ENCODE assay signal across 9 cellular contexts in the genomic region with DNA sequence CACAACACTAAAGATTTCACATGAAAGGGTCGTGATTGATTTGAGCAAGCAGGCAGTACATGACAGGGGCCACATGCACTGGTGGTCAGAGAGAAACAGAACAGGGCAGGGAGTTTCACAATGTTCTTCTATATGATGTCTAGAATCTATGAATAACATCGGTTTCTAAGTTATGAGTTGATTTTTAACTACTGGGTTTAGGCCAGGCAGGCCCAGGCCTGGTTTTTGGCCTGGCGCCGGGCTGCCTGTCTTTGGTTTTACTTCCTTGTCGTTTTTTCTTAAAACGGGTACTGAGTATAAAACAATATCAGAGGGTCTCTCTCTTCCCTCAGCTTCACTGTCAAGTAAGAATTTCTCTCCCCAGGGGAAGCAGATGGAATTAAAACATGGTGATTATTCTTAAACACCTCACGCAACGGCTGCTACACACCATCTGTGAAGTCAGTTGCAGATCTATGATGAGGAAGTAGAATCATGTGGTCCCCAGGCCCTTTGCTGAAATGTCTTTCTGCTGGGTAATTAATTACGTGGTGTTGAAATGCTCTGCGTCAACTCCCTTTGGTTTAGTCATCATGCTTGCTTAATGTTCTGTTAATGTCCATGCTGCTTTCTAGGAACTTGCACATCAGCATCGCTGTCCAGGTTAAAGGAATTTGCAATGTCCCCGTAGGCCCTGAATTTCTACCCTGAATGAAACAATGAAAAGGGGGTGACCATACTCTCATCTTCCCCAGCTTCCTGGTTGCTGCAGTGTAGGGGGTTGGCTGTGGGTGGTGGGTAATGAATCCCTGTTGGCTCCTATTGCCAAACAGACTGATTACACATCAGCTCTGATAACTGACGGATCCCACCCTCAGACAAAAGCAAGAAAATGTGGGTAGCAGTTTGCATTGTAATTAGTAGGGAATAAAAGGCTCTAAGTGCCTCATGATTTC.
A peak's percentile ranks its signal among the peaks of the same experiment; 100 is the strongest.
DNase-seq lines count a peak whose midpoint lies in the region; ATAC-seq and TF ChIP-seq lines count a peak whose summit lies in the region.
"Had no signal": no experiment of that assay in that cellular context is flagged by ENCODE, and none has a peak within 500 bp of the region (broad histone marks: within the 10 kb centered on the region; RNA-seq: fewer than 3 reads in every experiment).

No MANE protein-coding gene starts in this region.

- ATAC-seq in HG02678 (IDR thresholded peaks at IDR 0.05; ENCODE audit: unreplicated experiment): peak; percentile 77

- peaks cover 6 to 21% (median 7%) of the 10 kb centered on the region in 3 donors for H3K4me1 ChIP-seq in esophagus squamous epithelium

- no peaks in the 10 kb centered on the region for H3K9me3 ChIP-seq in esophagus squamous epithelium
- H3K9me3 ChIP-seq: thoracic aorta had no signal

- TF ChIP-seq POLR2A in esophagus squamous epithelium (IDR thresholded peaks at IDR 0.05): no peak

- intact Hi-C loops in esophagus squamous epithelium (cut with DNase I): no loop called here

- TF ChIP-seq CTCF in esophagus squamous epithelium (IDR thresholded peaks at IDR 0.05): no peak

- H3K27me3 ChIP-seq in esophagus squamous epithelium: no peaks in the 10 kb centered on the region

- DNase-seq in DMS153 treated with DMSO at 0.1 percent for 48 hours (lab: John Stamatoyannopoulos, UW; ENCODE audit: unreplicated experiment) (peak; percentile 64), NCI-H82 treated with DMSO at 0.1 percent for 48 hours (lab: John Stamatoyannopoulos, UW; ENCODE audit: unreplicated experiment) (peak; percentile 5), esophagus squamous epithelium (lab: John Stamatoyannopoulos, UW) (no peak), renal cortical epithelial cell (ENCODE audit: low read depth) (peak; percentile 99), T1000 (lab: John Stamatoyannopoulos, UW) (no peak), NCI-H2196 (lab: John Stamatoyannopoulos, UW; ENCODE audit: unreplicated experiment) (no peak)
- no peak for DNase-seq in stimulated activated CD4-positive, alpha-beta T cell treated with anti-CD3 and anti-CD28 coated beads, Interleukin-1b, Interleukin-23, amount 100 ng/mL, for 48 hours

- no peaks in the 10 kb centered on the region for H3K36me3 ChIP-seq in esophagus squamous epithelium
- H3K36me3 ChIP-seq: thoracic aorta had no signal

- no peak overlapping the region for H3K4me3 ChIP-seq in esophagus squamous epithelium
- H3K4me3 ChIP-seq: thoracic aorta had no signal

- H3K27ac ChIP-seq in esophagus squamous epithelium: peak overlapping the region; percentile 34 to 82 (median 72)

- 17 to 28% methylated on average over 12 to 13 of the region's 13 CpGs for WGBS in esophagus squamous epithelium, 2 donors

Comparison
In these comparisons a context has a peak if more than half of its experiments do, and no peak if none do; other contexts are left out.
1. DNase-seq: peak in DMS153 treated with DMSO at 0.1 percent for 48 hours (single experiment), NCI-H82 treated with DMSO at 0.1 percent for 48 hours (single experiment) and renal cortical epithelial cell (single experiment); none in esophagus squamous epithelium (single experiment), T1000 (single experiment), NCI-H2196 (single experiment) and stimulated activated CD4-positive, alpha-beta T cell treated with anti-CD3 and anti-CD28 coated beads, Interleukin-1b, Interleukin-23, amount 100 ng/mL, for 48 hours (single experiment).